16 cellular contexts compared by ENCODE assay signal in genomic region chr19:51139299-51140018, GRCh38.
DNase-seq lines count a peak whose midpoint lies in the region; ATAC-seq and TF ChIP-seq lines count a peak whose summit lies in the region.
"Had no signal": no experiment of that assay in that cellular context is flagged by ENCODE, and none has a peak within 500 bp of the region (broad histone marks: within the 10 kb centered on the region; RNA-seq: fewer than 3 reads in every experiment).

No MANE protein-coding gene starts in this region.

- peak overlapping the region; percentile 51 to 59 for H3K4me3 ChIP-seq in neutrophil (ENCODE audit: low read depth in 1 of 2, low read length in 1 of 2)
- H3K4me3 ChIP-seq: cardiac muscle cell, testis had no signal

- ATAC-seq in GM18520 (IDR thresholded peaks at IDR 0.05; ENCODE audit: unreplicated experiment), result no peak

- no peak for TF ChIP-seq CTCF in neutrophil (IDR thresholded peaks at IDR 0.05)

- peaks cover 100% of the 10 kb centered on the region in 2 experiments for H3K4me1 ChIP-seq in neutrophil (ENCODE audit: control insufficient read depth in 1 of 2, insufficient read depth in 1 of 2, low read depth in 1 of 2, low read length in 1 of 2)
- H3K4me1 ChIP-seq: BE2C, testis had no signal

- H3K27ac Mint-ChIP-seq in dendritic cell treated with granulocyte-macrophage colony-stimulating factor and Interleukin-4, amounts not matched to agents 40 ng/mL and 50 ng/mL, for 4 days, result peak overlapping the region; percentile 98
- H3K27ac Mint-ChIP-seq: activated naive CD4-positive, alpha-beta T cell treated with anti-CD3 and anti-CD28 coated beads, Interleukin-2, amount 10 ng/mL, durations not matched to agents 7 days and 5 days had no signal

- no peaks in the 10 kb centered on the region for H3K9me3 ChIP-seq in neutrophil
- H3K9me3 ChIP-seq: BE2C, testis had no signal

- POLR2A ChIA-PET in HEK293T (lab: Yijun Ruan, JAX), result no interaction called here

- peaks cover 41% of the 10 kb centered on the region for H3K36me3 Mint-ChIP-seq in dendritic cell treated with granulocyte-macrophage colony-stimulating factor and Interleukin-4, amounts not matched to agents 40 ng/mL and 50 ng/mL, for 4 days (ENCODE audit: low read depth)
- H3K36me3 Mint-ChIP-seq: activated naive CD4-positive, alpha-beta T cell treated with anti-CD3 and anti-CD28 coated beads, Interleukin-2, amount 10 ng/mL, durations not matched to agents 7 days and 5 days had no signal

- H3K27ac ChIP-seq in neutrophil, result peak overlapping the region; percentile 100
- H3K27ac ChIP-seq: cardiac muscle cell, testis had no signal

- intact Hi-C loops in dendritic cell treated with granulocyte-macrophage colony-stimulating factor and Interleukin-4, amounts not matched to agents 40 ng/mL and 50 ng/mL, for 4 days (cut with micrococcal nuclease), result no loop called here

- DNase-seq in CD1c-positive myeloid dendritic cell (ENCODE audit: extremely low spot score) (peak; percentile 88), NOMO-1 treated with DMSO at 0.1 percent for 48 hours (lab: John Stamatoyannopoulos, UW; ENCODE audit: unreplicated experiment) (peak; percentile 82), inferior parietal cortex (ENCODE audit: extremely low spot score) (no peak), HEK293T (ENCODE audit: extremely low spot score) (no peak)
- no peak for DNase-seq in activated effector memory CD4-positive, alpha-beta T cell treated with Interleukin-2 at 50 U/mL for 16 hours
- DNase-seq: activated naive CD4-positive, alpha-beta T cell treated with anti-CD3 and anti-CD28 coated beads, Interleukin-2, amount 10 ng/mL, durations not matched to agents 7 days and 5 days; BE2C; DND-41; NCI-H2081; NCI-H526 treated with DMSO at 0.1 percent for 48 hours; T1000; testis had no signal

- no peaks in the 10 kb centered on the region for H3K9me3 Mint-ChIP-seq in dendritic cell treated with granulocyte-macrophage colony-stimulating factor and Interleukin-4, amounts not matched to agents 40 ng/mL and 50 ng/mL, for 4 days

- H3K4me1 Mint-ChIP-seq in dendritic cell treated with granulocyte-macrophage colony-stimulating factor and Interleukin-4, amounts not matched to agents 40 ng/mL and 50 ng/mL, for 4 days (ENCODE audit: low read depth), result peaks cover 100% of the 10 kb centered on the region

- H3K27me3 Mint-ChIP-seq in dendritic cell treated with granulocyte-macrophage colony-stimulating factor and Interleukin-4, amounts not matched to agents 40 ng/mL and 50 ng/mL, for 4 days, result no peaks in the 10 kb centered on the region

- peak overlapping the region; percentile 81 for H3K4me3 Mint-ChIP-seq in dendritic cell treated with granulocyte-macrophage colony-stimulating factor and Interleukin-4, amounts not matched to agents 40 ng/mL and 50 ng/mL, for 4 days
- H3K4me3 Mint-ChIP-seq: activated naive CD4-positive, alpha-beta T cell treated with anti-CD3 and anti-CD28 coated beads, Interleukin-2, amount 10 ng/mL, durations not matched to agents 7 days and 5 days had no signal

- H3K36me3 ChIP-seq in neutrophil, result no peaks in the 10 kb centered on the region
- H3K36me3 ChIP-seq: BE2C, cardiac muscle cell had no signal

- CTCF ChIA-PET in HEK293T (lab: Yijun Ruan, JAX), result no interaction called here

- no peaks in the 10 kb centered on the region for H3K27me3 ChIP-seq in neutrophil
- H3K27me3 ChIP-seq: cardiac muscle cell, testis had no signal

TF ChIP-seq in HEK293T, 16 proteins besides CTCF, POLR2A, EP300 and RAD21:
- no peak for TF ChIP-seq FOXK2 (IDR thresholded peaks at IDR 0.05)
- no peak for TF ChIP-seq ELF4 (IDR thresholded peaks at IDR 0.05)
- no peak for TF ChIP-seq BHLHE40 (IDR thresholded peaks at IDR 0.05; ENCODE audit: borderline replicate concordance)
- TF ChIP-seq ZNF384 (IDR thresholded peaks at IDR 0.05), result no peak
- TF ChIP-seq FOXM1 (IDR thresholded peaks at IDR 0.05; ENCODE audit: borderline replicate concordance), result no peak
- no peak for TF ChIP-seq NFRKB (IDR thresholded peaks at IDR 0.05)
- no peak for TF ChIP-seq SUZ12 (IDR thresholded peaks at IDR 0.05)
- no peak for TF ChIP-seq SP1 (IDR thresholded peaks at IDR 0.05)
- TF ChIP-seq L3MBTL2 (conservative IDR thresholded peaks at IDR 0.05), result no peak
- TF ChIP-seq TARDBP (IDR thresholded peaks at IDR 0.05), result no peak
- no peak for TF ChIP-seq HDGF (IDR thresholded peaks at IDR 0.05; ENCODE audit: borderline replicate concordance)
- no peak for TF ChIP-seq FOXA1 (IDR thresholded peaks at IDR 0.05)
- no peak for TF ChIP-seq LEF1 (IDR thresholded peaks at IDR 0.05; ENCODE audit: borderline replicate concordance)
- TF ChIP-seq ARNT (IDR thresholded peaks at IDR 0.05), result no peak
- TF ChIP-seq CTBP1 (IDR thresholded peaks at IDR 0.05; ENCODE audit: borderline replicate concordance), result no peak
- TF ChIP-seq PKNOX1 (IDR thresholded peaks at IDR 0.05), result no peak

Comparison
In these comparisons a context has a peak if more than half of its experiments do, and no peak if none do; other contexts are left out.
1. DNase-seq: peak in CD1c-positive myeloid dendritic cell (single experiment) and NOMO-1 treated with DMSO at 0.1 percent for 48 hours (single experiment); none in inferior parietal cortex (single experiment), HEK293T (single experiment) and activated effector memory CD4-positive, alpha-beta T cell treated with Interleukin-2 at 50 U/mL for 16 hours (single experiment).